Comparison of ENCODE assay signal across 9 cellular contexts in the genomic region with DNA sequence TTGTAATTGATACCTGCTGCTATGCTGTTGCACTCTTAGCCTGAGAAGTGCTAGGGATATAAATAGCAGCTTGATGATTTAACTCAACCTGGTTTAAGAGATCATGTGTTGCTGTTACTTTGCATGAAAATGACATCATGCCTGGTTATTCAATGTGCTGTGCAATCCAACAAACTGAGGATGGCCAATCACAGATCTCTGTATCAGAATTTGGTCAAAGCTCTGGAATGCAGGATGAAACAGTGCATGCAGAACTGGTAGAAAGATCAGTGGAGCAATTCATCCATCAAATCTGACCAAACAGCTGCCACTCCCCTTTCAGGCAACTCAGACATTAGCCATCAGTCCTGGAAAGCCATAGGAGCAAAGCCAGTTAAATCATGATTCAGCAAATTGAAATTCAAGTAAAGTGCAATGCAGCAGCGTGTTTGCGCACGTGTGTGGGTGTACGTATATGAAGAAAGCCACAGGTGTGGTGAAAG.
DNase-seq lines count a peak whose midpoint lies in the region; ATAC-seq and FAIRE-seq lines count a peak whose summit lies in the region.
"Had no signal": no experiment of that assay in that cellular context is flagged by ENCODE, and none has a peak within 500 bp of the region (broad histone marks: within the 10 kb centered on the region; RNA-seq: fewer than 3 reads in every experiment).

No MANE protein-coding gene starts in this region.

- no peak overlapping the region for H3K27ac Mint-ChIP-seq in activated CD4-positive, alpha-beta T cell treated with anti-CD3 and anti-CD28 coated beads for 36 hours
- no peak overlapping the region for H3K27ac Mint-ChIP-seq in activated CD4-positive, alpha-beta T cell treated with anti-CD3 and anti-CD28 coated beads, Interleukin-2, amount 10 ng/mL, durations not matched to agents 24 days and 14 days
- H3K27ac Mint-ChIP-seq in stimulated activated naive B cell treated with anti-CD40 and anti-IgM and Interleukin-4, amounts not matched to agents 10 μg/mL and 1 μg/mL and 100 μg/mL, for 72 hours: no peak overlapping the region

- H3K9ac ChIP-seq in neuronal stem cell (ENCODE audit: low read depth, low read length, poor library complexity): no peak overlapping the region
- H3K9ac ChIP-seq: parathyroid adenoma had no signal

- no peak overlapping the region for H2BK120ac ChIP-seq in neuronal stem cell (ENCODE audit: low read depth, low read length)

- no peak overlapping the region for H4K8ac ChIP-seq in neuronal stem cell (ENCODE audit: low read depth, low read length)

- no peaks in the 10 kb centered on the region for H3K27me3 Mint-ChIP-seq in activated CD4-positive, alpha-beta T cell treated with anti-CD3 and anti-CD28 coated beads for 36 hours
- H3K27me3 Mint-ChIP-seq in activated CD4-positive, alpha-beta T cell treated with anti-CD3 and anti-CD28 coated beads, Interleukin-2, amount 10 ng/mL, durations not matched to agents 24 days and 14 days: no peaks in the 10 kb centered on the region
- no peaks in the 10 kb centered on the region for H3K27me3 Mint-ChIP-seq in stimulated activated naive B cell treated with anti-CD40 and anti-IgM and Interleukin-4, amounts not matched to agents 10 μg/mL and 1 μg/mL and 100 μg/mL, for 72 hours

- no peaks in the 10 kb centered on the region for H3K9me3 Mint-ChIP-seq in activated CD4-positive, alpha-beta T cell treated with anti-CD3 and anti-CD28 coated beads for 36 hours (ENCODE audit: low read depth)
- no peaks in the 10 kb centered on the region for H3K9me3 Mint-ChIP-seq in activated CD4-positive, alpha-beta T cell treated with anti-CD3 and anti-CD28 coated beads, Interleukin-2, amount 10 ng/mL, durations not matched to agents 24 days and 14 days
- no peaks in the 10 kb centered on the region for H3K9me3 Mint-ChIP-seq in stimulated activated naive B cell treated with anti-CD40 and anti-IgM and Interleukin-4, amounts not matched to agents 10 μg/mL and 1 μg/mL and 100 μg/mL, for 72 hours

- no peak overlapping the region for H2BK15ac ChIP-seq in neuronal stem cell (ENCODE audit: low read length)

- H3K9me3 ChIP-seq in neuronal stem cell (replicated peaks in 1 of 2; ENCODE audit: control insufficient read depth in 2 of 2, insufficient read depth in 1 of 2, low read depth in 1 of 2, low read length in 2 of 2): no peaks in the 10 kb centered on the region

- no peak overlapping the region for H3K23ac ChIP-seq in neuronal stem cell (ENCODE audit: low read depth, low read length, poor library complexity)

- CTCF ChIA-PET in activated CD4-positive, alpha-beta T cell treated with anti-CD3 and anti-CD28 coated beads for 36 hours (lab: Charles Lee): interaction anchor here (1.0 kb wide), 1 partner anchor 41 kb away, joined by 3 read pairs; no protein-coding TSS in a partner anchor

- peaks cover 29% of the 10 kb centered on the region for H3K4me1 Mint-ChIP-seq in activated CD4-positive, alpha-beta T cell treated with anti-CD3 and anti-CD28 coated beads for 36 hours
- peaks cover 7% of the 10 kb centered on the region for H3K4me1 Mint-ChIP-seq in activated CD4-positive, alpha-beta T cell treated with anti-CD3 and anti-CD28 coated beads, Interleukin-2, amount 10 ng/mL, durations not matched to agents 24 days and 14 days
- H3K4me1 Mint-ChIP-seq in stimulated activated naive B cell treated with anti-CD40 and anti-IgM and Interleukin-4, amounts not matched to agents 10 μg/mL and 1 μg/mL and 100 μg/mL, for 72 hours: peaks cover 30 to 65% of the 10 kb centered on the region in 2 donors

- no peak for DNase-seq in activated CD4-positive, alpha-beta T cell treated with anti-CD3 and anti-CD28 coated beads for 36 hours
- no peak for DNase-seq in activated CD4-positive, alpha-beta T cell treated with anti-CD3 and anti-CD28 coated beads, Interleukin-2, amount 10 ng/mL, durations not matched to agents 24 days and 14 days
- DNase-seq in LHCN-M2 (ENCODE audit: low read depth) (peak; percentile 19), fibroblast of peridontal ligament (ENCODE audit: extremely low read depth) (peak; percentile 96), HTR-8/SVneo (ENCODE audit: insufficient read length, low spot score) (no peak), neuronal stem cell (ENCODE audit: low spot score) (no peak)
- no peak for DNase-seq in stimulated activated naive B cell treated with anti-CD40 and anti-IgM and Interleukin-4, amounts not matched to agents 10 μg/mL and 1 μg/mL and 100 μg/mL, for 72 hours
- DNase-seq in stimulated activated CD4-positive, alpha-beta T cell treated with anti-CD3 and anti-CD28 coated beads, Interleukin-1b, Interleukin-23, amount 100 ng/mL, for 48 hours: no peak

- no peak overlapping the region for H3K27ac ChIP-seq in neuronal stem cell (replicated peaks; ENCODE audit: low read length)
- H3K27ac ChIP-seq: parathyroid adenoma had no signal

- POLR2A ChIA-PET in activated CD4-positive, alpha-beta T cell treated with anti-CD3 and anti-CD28 coated beads for 36 hours (lab: Charles Lee): no interaction called here

- H3K4me2 ChIP-seq in neuronal stem cell (ENCODE audit: insufficient read depth, low read length, poor library complexity, severe bottlenecking): no peak overlapping the region

- H3K27me3 ChIP-seq in neuronal stem cell (ENCODE audit: control insufficient read depth in 3 of 3, insufficient read depth in 3 of 3, low read depth in 1 of 3, low read length in 3 of 3): no peaks in the 10 kb centered on the region

- no peak overlapping the region for H4K91ac ChIP-seq in neuronal stem cell (ENCODE audit: low read depth, low read length, poor library complexity)

- WGBS in neuronal stem cell (ENCODE audit: extremely low coverage in 2 of 2, insufficient read length in 2 of 2, insufficient replicate concordance in 1 of 2), 2 donors: no CpG with 5 or more reads among the region's 4 CpGs

- H2BK5ac ChIP-seq in neuronal stem cell (ENCODE audit: low read length): no peak overlapping the region

- no peaks in the 10 kb centered on the region for H3K36me3 ChIP-seq in neuronal stem cell (replicated peaks in 1 of 2; ENCODE audit: control insufficient read depth in 2 of 2, insufficient read depth in 2 of 2, low read length in 2 of 2)

- H3K4me1 ChIP-seq in neuronal stem cell (ENCODE audit: control insufficient read depth in 2 of 2, insufficient read depth in 1 of 2, low read depth in 1 of 2, low read length in 2 of 2): peaks cover 0 to 6% of the 10 kb centered on the region in 2 donors
- H3K4me1 ChIP-seq: parathyroid adenoma had no signal

- no peaks in the 10 kb centered on the region for H3K36me3 Mint-ChIP-seq in activated CD4-positive, alpha-beta T cell treated with anti-CD3 and anti-CD28 coated beads for 36 hours (ENCODE audit: low read depth)
- no peaks in the 10 kb centered on the region for H3K36me3 Mint-ChIP-seq in activated CD4-positive, alpha-beta T cell treated with anti-CD3 and anti-CD28 coated beads, Interleukin-2, amount 10 ng/mL, durations not matched to agents 24 days and 14 days (ENCODE audit: low read depth)
- H3K36me3 Mint-ChIP-seq in stimulated activated naive B cell treated with anti-CD40 and anti-IgM and Interleukin-4, amounts not matched to agents 10 μg/mL and 1 μg/mL and 100 μg/mL, for 72 hours: no peaks in the 10 kb centered on the region

- intact Hi-C loops in activated CD4-positive, alpha-beta T cell treated with anti-CD3 and anti-CD28 coated beads for 36 hours (cut with DNase I, micrococcal nuclease): no loop called here
- intact Hi-C loops in activated CD4-positive, alpha-beta T cell treated with anti-CD3 and anti-CD28 coated beads, Interleukin-2, amount 10 ng/mL, durations not matched to agents 24 days and 14 days (cut with micrococcal nuclease): no loop called here

- H2AK5ac ChIP-seq in neuronal stem cell (ENCODE audit: low read depth, low read length): no peak overlapping the region

- ATAC-seq in activated CD4-positive, alpha-beta T cell treated with anti-CD3 and anti-CD28 coated beads for 36 hours: peak; percentile 72
- ATAC-seq in stimulated activated naive B cell treated with anti-CD40 and anti-IgM and Interleukin-4, amounts not matched to agents 10 μg/mL and 1 μg/mL and 100 μg/mL, for 72 hours (replicated peaks): peak; percentile 57 to 61

- no peak overlapping the region for H3K4me3 ChIP-seq in neuronal stem cell (ENCODE audit: low read length in 2 of 2)

- H3K4ac ChIP-seq in neuronal stem cell (ENCODE audit: low read length): no peak overlapping the region

- no peak overlapping the region for H3K4me3 Mint-ChIP-seq in activated CD4-positive, alpha-beta T cell treated with anti-CD3 and anti-CD28 coated beads for 36 hours
- no peak overlapping the region for H3K4me3 Mint-ChIP-seq in activated CD4-positive, alpha-beta T cell treated with anti-CD3 and anti-CD28 coated beads, Interleukin-2, amount 10 ng/mL, durations not matched to agents 24 days and 14 days
- no peak overlapping the region for H3K4me3 Mint-ChIP-seq in stimulated activated naive B cell treated with anti-CD40 and anti-IgM and Interleukin-4, amounts not matched to agents 10 μg/mL and 1 μg/mL and 100 μg/mL, for 72 hours

- FAIRE-seq in HTR-8/SVneo (lab: Jason Lieb, UNC): no peak

- no peak overlapping the region for H2BK12ac ChIP-seq in neuronal stem cell (ENCODE audit: low read length)

- no peak overlapping the region for H2AFZ ChIP-seq in neuronal stem cell (ENCODE audit: low read length)

- H3K18ac ChIP-seq in neuronal stem cell (ENCODE audit: low read length): no peak overlapping the region

- no peak overlapping the region for H3K14ac ChIP-seq in neuronal stem cell (ENCODE audit: low read length)

- H3K79me1 ChIP-seq in neuronal stem cell (ENCODE audit: low read depth, low read length): no peaks in the 10 kb centered on the region

Comparison
In these comparisons a context has a peak if more than half of its experiments do, and no peak if none do; other contexts are left out.
1. DNase-seq: peak in LHCN-M2 (single experiment) and fibroblast of peridontal ligament (single experiment); none in activated CD4-positive, alpha-beta T cell treated with anti-CD3 and anti-CD28 coated beads for 36 hours (single experiment), activated CD4-positive, alpha-beta T cell treated with anti-CD3 and anti-CD28 coated beads, Interleukin-2, amount 10 ng/mL, durations not matched to agents 24 days and 14 days (single experiment), stimulated activated naive B cell treated with anti-CD40 and anti-IgM and Interleukin-4, amounts not matched to agents 10 μg/mL and 1 μg/mL and 100 μg/mL, for 72 hours (single experiment), stimulated activated CD4-positive, alpha-beta T cell treated with anti-CD3 and anti-CD28 coated beads, Interleukin-1b, Interleukin-23, amount 100 ng/mL, for 48 hours (single experiment), HTR-8/SVneo (single experiment) and neuronal stem cell (single experiment).